Comparison of ENCODE assay signal across 8 cellular contexts in the genomic region with DNA sequence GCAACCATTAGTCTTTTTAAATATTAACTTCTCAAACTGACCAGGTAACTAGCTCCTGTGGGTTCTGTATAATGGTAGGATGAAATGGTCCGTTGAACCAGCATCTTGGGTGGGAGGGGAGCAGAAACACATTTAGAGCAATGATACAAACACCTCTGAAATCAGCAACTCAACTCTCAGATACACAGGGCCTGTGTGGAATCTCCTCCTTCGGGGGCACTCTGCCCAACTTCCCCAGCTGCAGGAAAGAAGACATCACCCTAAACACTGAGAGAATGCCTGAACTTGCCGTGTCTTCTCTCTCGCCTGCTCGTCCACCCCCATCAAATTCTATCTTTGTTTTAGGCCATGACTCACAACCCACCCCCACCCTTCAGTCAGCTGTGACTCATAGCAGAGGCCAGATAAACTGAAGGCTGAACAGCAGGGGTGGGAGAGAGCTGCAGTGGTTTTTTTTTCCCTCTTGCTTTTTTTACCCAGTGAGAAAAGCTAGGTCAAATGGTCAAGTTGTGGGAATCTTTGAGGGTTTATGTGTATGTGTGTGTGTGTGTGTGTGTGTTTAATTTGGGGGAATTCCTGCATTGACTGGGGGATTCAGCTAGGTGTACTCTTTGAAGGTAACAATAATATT.
DNase-seq lines count a peak whose midpoint lies in the region; ATAC-seq and TF ChIP-seq lines count a peak whose summit lies in the region.

No MANE protein-coding gene starts in this region.

- H3K9me3 Mint-ChIP-seq in natural killer cell treated with Interleukin-12 subunit alpha and Interleukin-12 subunit beta and Interleukin-15 and Interleukin-18, amount 100 ng/mL, for 72 hours = peaks cover 4% of the 10 kb centered on the region

- in situ Hi-C loops in brain microvascular endothelial cell (cut with HindIII; ENCODE audit: low pct_ligation_motif_present, low sequenced_read_pairs) = no loop called here

- H3K27me3 Mint-ChIP-seq in natural killer cell treated with Interleukin-12 subunit alpha and Interleukin-12 subunit beta and Interleukin-15 and Interleukin-18, amount 100 ng/mL, for 72 hours = no peaks in the 10 kb centered on the region

- TF ChIP-seq CTCF in BJ (IDR thresholded peaks at IDR 0.05; ENCODE audit: insufficient read depth, low read depth, low read length) (peak; percentile 37; the same call in 1 of the 2 replicates), brain microvascular endothelial cell (IDR thresholded peaks at IDR 0.05; ENCODE audit: low read depth, low read length, missing control alignments) (peak; percentile 38), upper lobe of left lung (IDR thresholded peaks at IDR 0.05) (no peak)

- H3K4me3 Mint-ChIP-seq in natural killer cell treated with Interleukin-12 subunit alpha and Interleukin-12 subunit beta and Interleukin-15 and Interleukin-18, amount 100 ng/mL, for 72 hours = no peak overlapping the region

- peak overlapping the region; percentile 64 for H3K27ac ChIP-seq in brain microvascular endothelial cell
- H3K27ac ChIP-seq in upper lobe of left lung = peak overlapping the region in 1 of 4 donors; percentile 44

- no peaks in the 10 kb centered on the region for H3K36me3 ChIP-seq in BJ (ENCODE audit: control insufficient read depth, insufficient read depth, low read length)
- H3K36me3 ChIP-seq in MG63 = no peaks in the 10 kb centered on the region
- no peaks in the 10 kb centered on the region for H3K36me3 ChIP-seq in brain microvascular endothelial cell (replicated peaks)
- H3K36me3 ChIP-seq in upper lobe of left lung = no peaks in the 10 kb centered on the region

- DNase-seq in BJ (ENCODE audit: low read depth) (peak; percentile 74), MG63 (peak; percentile 88), brain microvascular endothelial cell (peak; percentile 95), kidney glomerular epithelial cell (lab: John Stamatoyannopoulos, UW) (peak; percentile 98), upper lobe of left lung (no peak), NCI-H1930 (lab: John Stamatoyannopoulos, UW) (no peak)
- DNase-seq in natural killer cell treated with Interleukin-12 subunit alpha and Interleukin-12 subunit beta and Interleukin-15 and Interleukin-18, amount 100 ng/mL, for 72 hours (ENCODE audit: low spot score) = no peak

- H3K27me3 ChIP-seq in BJ (ENCODE audit: control insufficient read depth, insufficient read depth, low read length) (no peaks in the 10 kb centered on the region), MG63 (no peaks in the 10 kb centered on the region), brain microvascular endothelial cell (replicated peaks) (no peaks in the 10 kb centered on the region), upper lobe of left lung (no peaks in the 10 kb centered on the region)

- H3K27ac Mint-ChIP-seq in natural killer cell treated with Interleukin-12 subunit alpha and Interleukin-12 subunit beta and Interleukin-15 and Interleukin-18, amount 100 ng/mL, for 72 hours = no peak overlapping the region

- no peaks in the 10 kb centered on the region for H3K9me3 ChIP-seq in MG63
- H3K9me3 ChIP-seq in upper lobe of left lung = no peaks in the 10 kb centered on the region

- no peak for TF ChIP-seq POLR2A in upper lobe of left lung (IDR thresholded peaks at IDR 0.05)

- no peak overlapping the region for H3K4me3 ChIP-seq in BJ (ENCODE audit: low read depth, low read length)
- H3K4me3 ChIP-seq in MG63 = no peak overlapping the region
- no peak overlapping the region for H3K4me3 ChIP-seq in brain microvascular endothelial cell (ENCODE audit: low read depth, low read length)
- H3K4me3 ChIP-seq in upper lobe of left lung = no peak overlapping the region

- H3K36me3 Mint-ChIP-seq in natural killer cell treated with Interleukin-12 subunit alpha and Interleukin-12 subunit beta and Interleukin-15 and Interleukin-18, amount 100 ng/mL, for 72 hours = no peaks in the 10 kb centered on the region

- ATAC-seq in GM21786 (IDR thresholded peaks at IDR 0.05; ENCODE audit: unreplicated experiment) = peak; percentile 72
- ATAC-seq in upper lobe of left lung (ENCODE audit: low FRiP score in 2 of 2) = peak; percentile 48 to 89
- no peak for ATAC-seq in natural killer cell treated with Interleukin-12 subunit alpha and Interleukin-12 subunit beta and Interleukin-15 and Interleukin-18, amount 100 ng/mL, for 72 hours

- POLR2A ChIA-PET in BJ (lab: Charles Lee) = interaction anchor here (0.6 kb wide), 2 partner anchors 756 to 1099 kb away, joined by 4 to 11 read pairs; no protein-coding TSS in a partner anchor

- peaks cover 5 to 11% (median 6%) of the 10 kb centered on the region in 4 donors for H3K4me1 ChIP-seq in upper lobe of left lung

- no peak for TF ChIP-seq EP300 in upper lobe of left lung (IDR thresholded peaks at IDR 0.05)

- H3K4me1 Mint-ChIP-seq in natural killer cell treated with Interleukin-12 subunit alpha and Interleukin-12 subunit beta and Interleukin-15 and Interleukin-18, amount 100 ng/mL, for 72 hours (ENCODE audit: low read depth in 2 of 2) = no peaks in the 10 kb centered on the region

- CTCF ChIA-PET in BJ (lab: Yijun Ruan, JAX) = interaction anchor here (0.6 to 1.9 kb wide), 7 partner anchors 14 to 709 kb away, joined by 3 to 7 read pairs (median 4); no protein-coding TSS in a partner anchor

- WGBS in upper lobe of left lung, 2 donors = 36 to 47% methylated on average over 5 of the region's 5 CpGs

Comparison
In these comparisons a context has a peak if more than half of its experiments do, and no peak if none do; other contexts are left out.
1. DNase-seq: peak in BJ (single experiment), MG63 (single experiment), brain microvascular endothelial cell (single experiment) and kidney glomerular epithelial cell (single experiment); none in upper lobe of left lung (0 of 2), natural killer cell treated with Interleukin-12 subunit alpha and Interleukin-12 subunit beta and Interleukin-15 and Interleukin-18, amount 100 ng/mL, for 72 hours (single experiment) and NCI-H1930 (0 of 2).
2. CTCF ChIP-seq: peak in BJ (single experiment) and brain microvascular endothelial cell (single experiment); none in upper lobe of left lung (0 of 6).
3. ATAC-seq: peak in GM21786 (single experiment) and upper lobe of left lung (2 of 2); none in natural killer cell treated with Interleukin-12 subunit alpha and Interleukin-12 subunit beta and Interleukin-15 and Interleukin-18, amount 100 ng/mL, for 72 hours (0 of 2).